Comparison of ENCODE assay signal across 8 cellular contexts in genomic region chr3:94234177-94234788, GRCh38.
DNase-seq lines count a peak whose midpoint lies in the region; ATAC-seq and TF ChIP-seq lines count a peak whose summit lies in the region.

No MANE protein-coding gene starts in this region.

- no peak overlapping the region for H3K4me3 ChIP-seq in left ventricle myocardium inferior
- H3K4me3 ChIP-seq in RWPE2 (ENCODE audit: severe bottlenecking) = no peak overlapping the region
- H3K4me3 ChIP-seq in foreskin fibroblast (ENCODE audit: low read depth in 1 of 2, low read length in 2 of 2) = no peak overlapping the region

- DNase-seq in left ventricle myocardium inferior = no peak
- DNase-seq in Right ventricle myocardium superior = no peak
- DNase-seq in RWPE2 (ENCODE audit: low spot score) = no peak
- peak; percentile 0 to 5 for DNase-seq in foreskin fibroblast
- peak; percentile 3 for DNase-seq in stimulated activated naive CD8-positive, alpha-beta T cell treated with anti-CD3 and anti-CD28 coated beads, Interleukin-15, Interleukin-2, amounts not matched to agents 100 U/mL and 50 U/mL, for 24 hours
- no peak for DNase-seq in DMS153 (lab: John Stamatoyannopoulos, UW)
- DNase-seq in T-helper 9 cell = no peak

- TF ChIP-seq CTCF in left ventricle myocardium inferior (IDR thresholded peaks at IDR 0.05; ENCODE audit: borderline replicate concordance) = peak; percentile 58
- peak; percentile 78 for TF ChIP-seq CTCF in RWPE2 (IDR thresholded peaks at IDR 0.05; ENCODE audit: poor library complexity, severe bottlenecking)
- TF ChIP-seq CTCF in foreskin fibroblast (IDR thresholded peaks at IDR 0.05; ENCODE audit: low read depth, low read length) = peak; percentile 60

- H3K27me3 ChIP-seq in left ventricle myocardium inferior (ENCODE audit: low read depth) (no peaks in the 10 kb centered on the region), RWPE2 (ENCODE audit: insufficient read depth, poor library complexity, severe bottlenecking) (no peaks in the 10 kb centered on the region)

- ATAC-seq in Right ventricle myocardium superior (ENCODE audit: poor library complexity) (no peak), HG03378 (IDR thresholded peaks at IDR 0.05; ENCODE audit: unreplicated experiment) (peak; percentile 73), RWPE2 (ENCODE audit: low read depth) (peak; percentile 48; the same call in 1 of the 3 replicates)
- ATAC-seq in stimulated activated naive CD8-positive, alpha-beta T cell treated with anti-CD3 and anti-CD28 coated beads, Interleukin-15, Interleukin-2, amounts not matched to agents 100 U/mL and 50 U/mL, for 24 hours = no peak

- intact Hi-C loops in left ventricle myocardium inferior (cut with micrococcal nuclease) = no loop called here
- intact Hi-C loops in Right ventricle myocardium superior (cut with DNase I) = no loop called here

- H3K27ac ChIP-seq in left ventricle myocardium inferior (replicated peaks) (no peak overlapping the region), RWPE2 (ENCODE audit: poor library complexity, severe bottlenecking) (no peak overlapping the region)

- peaks cover 14% of the 10 kb centered on the region for H3K9me3 ChIP-seq in left ventricle myocardium inferior (replicated peaks)
- no peaks in the 10 kb centered on the region for H3K9me3 ChIP-seq in RWPE2 (ENCODE audit: severe bottlenecking)

- H3K36me3 ChIP-seq in left ventricle myocardium inferior (no peaks in the 10 kb centered on the region), RWPE2 (ENCODE audit: low read depth) (no peaks in the 10 kb centered on the region)

- H3K4me1 ChIP-seq in left ventricle myocardium inferior = no peaks in the 10 kb centered on the region
- no peaks in the 10 kb centered on the region for H3K4me1 ChIP-seq in RWPE2 (ENCODE audit: insufficient read depth, poor library complexity, severe bottlenecking)

Comparison
In these comparisons a context has a peak if more than half of its experiments do, and no peak if none do; other contexts are left out.
1. DNase-seq: peak in foreskin fibroblast (2 of 2) and stimulated activated naive CD8-positive, alpha-beta T cell treated with anti-CD3 and anti-CD28 coated beads, Interleukin-15, Interleukin-2, amounts not matched to agents 100 U/mL and 50 U/mL, for 24 hours (single experiment); none in left ventricle myocardium inferior (single experiment), Right ventricle myocardium superior (single experiment), RWPE2 (single experiment), DMS153 (single experiment) and T-helper 9 cell (single experiment).
2. ATAC-seq: peak in HG03378 (single experiment) and RWPE2 (single experiment); none in Right ventricle myocardium superior (single experiment) and stimulated activated naive CD8-positive, alpha-beta T cell treated with anti-CD3 and anti-CD28 coated beads, Interleukin-15, Interleukin-2, amounts not matched to agents 100 U/mL and 50 U/mL, for 24 hours (single experiment).
3. Peak in every context shown above with its lines, with median percentiles within 50 percentile points of each other: CTCF ChIP-seq.